In genomic region chr18:69400253-69400975, GRCh38 we compare ENCODE assay signal across 1 cellular context.
TF ChIP-seq lines count a peak whose summit lies in the region.

Gene DOK6 (plus strand): TSS chr18:69400888.

TF ChIP-seq in HepG2, 621 proteins besides CTCF, POLR2A, EP300 and RAD21 (continued from another document):
- TF ChIP-seq ZBTB2 (CRISPR knock-in tag; IDR thresholded peaks at IDR 0.05; ENCODE audit: low read depth): no peak
- no peak for TF ChIP-seq POLR2AphosphoS2 (IDR thresholded peaks at IDR 0.05; ENCODE audit: low read depth, low read length)
- peak; percentile 46; the same call in 1 of the 2 replicates for TF ChIP-seq ZNF343 (CRISPR knock-in tag; IDR thresholded peaks at IDR 0.05)
- peak; percentile 71; the same call in 1 of the 2 replicates for TF ChIP-seq HINFP (CRISPR knock-in tag; IDR thresholded peaks at IDR 0.05; ENCODE audit: low read depth)
- 0 out of 2 replicates have a peak, but pooled peaks have one; percentile 46 for TF ChIP-seq KAT7 (CRISPR knock-in tag; IDR thresholded peaks at IDR 0.05; ENCODE audit: borderline replicate concordance)
- TF ChIP-seq GZF1 (CRISPR knock-in tag; IDR thresholded peaks at IDR 0.05): peak; percentile 53; the same call in 1 of the 2 replicates
- TF ChIP-seq KMT2B (CRISPR knock-in tag; IDR thresholded peaks at IDR 0.05): peak; percentile 67
- TF ChIP-seq RERE (CRISPR knock-in tag; IDR thresholded peaks at IDR 0.05; ENCODE audit: low read depth): no peak
- peak; percentile 33; the same call in 1 of the 2 replicates for TF ChIP-seq ZNF709 (CRISPR knock-in tag; IDR thresholded peaks at IDR 0.05)
- peak; percentile 25; the same call in 1 of the 2 replicates for TF ChIP-seq HNF4A (CRISPR knock-in tag; IDR thresholded peaks at IDR 0.05)
- peak; percentile 65 for TF ChIP-seq IKZF5 (CRISPR knock-in tag; IDR thresholded peaks at IDR 0.05)
- TF ChIP-seq FOXK2 (IDR thresholded peaks at IDR 0.05): 0 out of 2 replicates have a peak, but pooled peaks have one; percentile 7
- no peak for TF ChIP-seq BHLHE40 (IDR thresholded peaks at IDR 0.05; ENCODE audit: low read length)
- peak; percentile 66 for TF ChIP-seq HDAC1 (CRISPR knock-in tag; IDR thresholded peaks at IDR 0.05)
- TF ChIP-seq HNF1B (CRISPR knock-in tag; IDR thresholded peaks at IDR 0.05): peak; percentile 64
- no peak for TF ChIP-seq CBX2 (IDR thresholded peaks at IDR 0.05; ENCODE audit: low read depth, low read length)
- TF ChIP-seq CBX2 (CRISPR knock-in tag; IDR thresholded peaks at IDR 0.05; ENCODE audit: low read depth): peak; percentile 63; the same call in 1 of the 2 replicates
- 0 out of 2 replicates have a peak, but pooled peaks have one; percentile 23 for TF ChIP-seq SMAD1 (CRISPR knock-in tag; IDR thresholded peaks at IDR 0.05; ENCODE audit: borderline replicate concordance, low read depth)
- no peak for TF ChIP-seq FIP1L1 (IDR thresholded peaks at IDR 0.05; ENCODE audit: borderline replicate concordance, insufficient read depth, low read depth, low read length)
- TF ChIP-seq DDIT3 (CRISPR knock-in tag; IDR thresholded peaks at IDR 0.05): no peak
- TF ChIP-seq NCOA5 (CRISPR knock-in tag; IDR thresholded peaks at IDR 0.05): no peak
- peak; percentile 62 for TF ChIP-seq POLR2AphosphoS5 (IDR thresholded peaks at IDR 0.05; ENCODE audit: low read depth, low read length)
- TF ChIP-seq ZBTB26 (CRISPR knock-in tag; IDR thresholded peaks at IDR 0.05; ENCODE audit: borderline replicate concordance): 0 out of 2 replicates have a peak, but pooled peaks have one; percentile 40
- peak; percentile 68; the same call in 1 of the 2 replicates for TF ChIP-seq SAFB2 (CRISPR knock-in tag; IDR thresholded peaks at IDR 0.05; ENCODE audit: borderline replicate concordance, low read depth)
- TF ChIP-seq NAIF1 (CRISPR knock-in tag; IDR thresholded peaks at IDR 0.05; ENCODE audit: borderline replicate concordance): no peak
- TF ChIP-seq HDAC6 (IDR thresholded peaks at IDR 0.05; ENCODE audit: low read depth, low read length): no peak
- TF ChIP-seq NRL (CRISPR knock-in tag; IDR thresholded peaks at IDR 0.05; ENCODE audit: borderline replicate concordance): peak; percentile 65; the same call in 1 of the 2 replicates
- 0 out of 2 replicates have a peak, but pooled peaks have one; percentile 21 for TF ChIP-seq ZNF644 (CRISPR knock-in tag; IDR thresholded peaks at IDR 0.05; ENCODE audit: low read depth)
- peak; percentile 84 for TF ChIP-seq MYC (CRISPR knock-in tag; IDR thresholded peaks at IDR 0.05; ENCODE audit: borderline replicate concordance)
- peak; percentile 71 for TF ChIP-seq ZFX (CRISPR knock-in tag; IDR thresholded peaks at IDR 0.05; ENCODE audit: low read depth)
- no peak for TF ChIP-seq SP1 (IDR thresholded peaks at IDR 0.05)
- peak; percentile 37; the same call in 1 of the 2 replicates for TF ChIP-seq SP1 (CRISPR knock-in tag; IDR thresholded peaks at IDR 0.05)
- TF ChIP-seq ZNF274 (CRISPR knock-in tag; IDR thresholded peaks at IDR 0.05): 0 out of 2 replicates have a peak, but pooled peaks have one; percentile 53
- TF ChIP-seq ZMYM3 (CRISPR knock-in tag; IDR thresholded peaks at IDR 0.05): peak; percentile 74; the same call in 1 of the 2 replicates
- peak; percentile 43; the same call in 1 of the 2 replicates for TF ChIP-seq ZNF609 (CRISPR knock-in tag; IDR thresholded peaks at IDR 0.05; ENCODE audit: borderline replicate concordance)
- TF ChIP-seq HOXA5 (CRISPR knock-in tag; IDR thresholded peaks at IDR 0.05): peak; percentile 94
- peak; percentile 40; the same call in 1 of the 2 replicates for TF ChIP-seq ZNF230 (CRISPR knock-in tag; IDR thresholded peaks at IDR 0.05)
- TF ChIP-seq ZNF749 (CRISPR knock-in tag; IDR thresholded peaks at IDR 0.05; ENCODE audit: borderline replicate concordance): peak; percentile 63; the same call in 1 of the 2 replicates
- 0 out of 2 replicates have a peak, but pooled peaks have one; percentile 42 for TF ChIP-seq SIN3A (IDR thresholded peaks at IDR 0.05; ENCODE audit: borderline replicate concordance, low read depth, low read length)
- TF ChIP-seq RFXAP (CRISPR knock-in tag; IDR thresholded peaks at IDR 0.05; ENCODE audit: borderline replicate concordance): peak; percentile 66
